In genomic region chr6:146700078-146700686, GRCh38 we compare ENCODE assay signal across 8 cellular contexts.
DNase-seq lines count a peak whose midpoint lies in the region; ATAC-seq, FAIRE-seq and TF ChIP-seq lines count a peak whose summit lies in the region.

No MANE protein-coding gene starts in this region.

- H3K27me3 ChIP-seq in SJSA1 (replicated peaks): no peaks in the 10 kb centered on the region

- POLR2A ChIA-PET in A549 (lab: Yijun Ruan, JAX): no interaction called here

- H3K4me3 ChIP-seq in A549: no peak overlapping the region
- no peak overlapping the region for H3K4me3 ChIP-seq in SJSA1

- ATAC-seq in A549 (peak in 1 of 2 experiments; percentile 58; a peak in 2 of 6 replicates), HG02623 (IDR thresholded peaks at IDR 0.05; ENCODE audit: unreplicated experiment) (peak; percentile 85)

- TF ChIP-seq EP300 in A549 (IDR thresholded peaks at IDR 0.05): no peak

- peak; percentile 77 to 80 for TF ChIP-seq RAD21 in A549 (conservative IDR thresholded peaks at IDR 0.05 in 1 of 2, IDR thresholded peaks at IDR 0.05 in 1 of 2)

- H3K27ac ChIP-seq in A549 (no peak overlapping the region), SJSA1 (no peak overlapping the region)

- CTCF ChIA-PET in A549 (lab: Yijun Ruan, JAX): interaction anchor here (0.7 to 1.7 kb wide), 10 partner anchors 9 to 740 kb away, joined by 3 to 9 read pairs (median 3); no protein-coding TSS in a partner anchor

- H3K36me3 ChIP-seq in SJSA1: no peaks in the 10 kb centered on the region

- peak; percentile 13 to 69 for DNase-seq in A549 (ENCODE audit: low read depth in 1 of 2, low spot score in 1 of 2)
- DNase-seq in NCI-H1048 (lab: John Stamatoyannopoulos, UW): peak; percentile 57
- DNase-seq in SJSA1 (ENCODE audit: low read depth in 1 of 2, low spot score in 2 of 2): peak; percentile 44 to 69
- DNase-seq in T47D (ENCODE audit: low read depth in 1 of 2, low spot score in 1 of 2): peak; percentile 7 to 86
- DNase-seq in stimulated activated CD4-positive, alpha-beta T cell treated with anti-CD3 and anti-CD28 coated beads, Interleukin-4, amount 100 ng/mL, for 24 hours: peak; percentile 34

- in situ Hi-C loops in T47D (cut with HindIII; ENCODE audit: low pct_unique_long_range_greater_than_20kb, low sequenced_read_pairs): no loop called here

- FAIRE-seq in A549 (lab: Jason Lieb, UNC): peak; percentile 23
- peak; percentile 98 for FAIRE-seq in islet of Langerhans (lab: Jason Lieb, UNC)

- H3K9me3 ChIP-seq in A549 (no peaks in the 10 kb centered on the region), SJSA1 (replicated peaks) (no peaks in the 10 kb centered on the region)

- TF ChIP-seq CTCF in A549 (IDR thresholded peaks at IDR 0.05) (peak; percentile 75), GM12872 (IDR thresholded peaks at IDR 0.05; ENCODE audit: insufficient read depth, low read depth, low read length) (peak; percentile 66; the same call in 2 of the 3 replicates)

- no peak overlapping the region for H3K4me2 ChIP-seq in A549

- H3K4me1 ChIP-seq in A549: no peaks in the 10 kb centered on the region
- no peaks in the 10 kb centered on the region for H3K4me1 ChIP-seq in SJSA1 (replicated peaks)

- no peak for TF ChIP-seq POLR2A in A549 (IDR thresholded peaks at IDR 0.05; ENCODE audit: low read length)

- 28% methylated on average over 6 of the region's 6 CpGs for WGBS in A549 (ENCODE audit: missing lambda C conversion rate)

TF ChIP-seq in A549, 52 proteins besides CTCF, POLR2A, EP300 and RAD21:
- peak; percentile 73; the same call in 2 of the 3 replicates for TF ChIP-seq SMC3 (IDR thresholded peaks at IDR 0.05)
- TF ChIP-seq MAX (IDR thresholded peaks at IDR 0.05): no peak
